ENCODE assay signal across 1 cellular context in the genomic region with DNA sequence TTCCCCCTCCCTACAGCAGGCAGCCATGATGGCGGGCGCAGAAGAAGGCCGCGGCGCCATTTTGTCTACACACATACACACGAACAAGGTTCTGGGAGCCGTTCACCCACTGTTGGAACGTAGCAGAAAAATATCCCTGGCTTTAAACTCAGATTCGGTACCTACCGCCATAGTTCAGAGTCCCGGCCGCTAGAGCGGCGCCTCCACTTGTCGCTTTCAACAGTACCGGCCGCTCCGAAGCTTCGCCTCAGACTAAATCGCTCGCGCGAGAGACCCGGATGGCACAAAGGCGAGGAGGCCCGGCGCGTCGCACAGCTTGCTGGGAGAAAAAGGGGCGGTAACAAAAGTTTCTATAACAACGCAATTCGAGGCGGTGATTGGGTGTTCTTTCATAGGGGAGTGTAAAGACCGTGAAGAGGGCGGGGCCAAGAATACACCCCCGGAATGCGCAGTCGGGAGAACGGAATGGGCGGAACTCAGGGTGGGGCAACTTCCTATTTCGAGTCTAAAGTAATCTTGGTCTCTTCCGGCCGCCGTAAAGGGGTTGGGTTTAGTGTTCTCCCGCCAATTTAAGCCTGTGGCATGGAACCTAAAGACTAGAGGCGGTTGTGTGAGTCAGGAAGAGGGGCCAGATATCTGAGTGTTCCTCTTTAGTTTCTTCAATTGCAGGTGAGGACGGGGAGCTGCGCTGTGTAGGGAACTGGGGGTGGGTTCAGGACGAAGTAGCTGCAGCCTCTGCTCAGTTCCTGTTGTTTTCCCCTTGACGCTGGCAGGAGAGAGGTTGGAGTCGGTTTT.
TF ChIP-seq lines count a peak whose summit lies in the region.

A gene with protein sequence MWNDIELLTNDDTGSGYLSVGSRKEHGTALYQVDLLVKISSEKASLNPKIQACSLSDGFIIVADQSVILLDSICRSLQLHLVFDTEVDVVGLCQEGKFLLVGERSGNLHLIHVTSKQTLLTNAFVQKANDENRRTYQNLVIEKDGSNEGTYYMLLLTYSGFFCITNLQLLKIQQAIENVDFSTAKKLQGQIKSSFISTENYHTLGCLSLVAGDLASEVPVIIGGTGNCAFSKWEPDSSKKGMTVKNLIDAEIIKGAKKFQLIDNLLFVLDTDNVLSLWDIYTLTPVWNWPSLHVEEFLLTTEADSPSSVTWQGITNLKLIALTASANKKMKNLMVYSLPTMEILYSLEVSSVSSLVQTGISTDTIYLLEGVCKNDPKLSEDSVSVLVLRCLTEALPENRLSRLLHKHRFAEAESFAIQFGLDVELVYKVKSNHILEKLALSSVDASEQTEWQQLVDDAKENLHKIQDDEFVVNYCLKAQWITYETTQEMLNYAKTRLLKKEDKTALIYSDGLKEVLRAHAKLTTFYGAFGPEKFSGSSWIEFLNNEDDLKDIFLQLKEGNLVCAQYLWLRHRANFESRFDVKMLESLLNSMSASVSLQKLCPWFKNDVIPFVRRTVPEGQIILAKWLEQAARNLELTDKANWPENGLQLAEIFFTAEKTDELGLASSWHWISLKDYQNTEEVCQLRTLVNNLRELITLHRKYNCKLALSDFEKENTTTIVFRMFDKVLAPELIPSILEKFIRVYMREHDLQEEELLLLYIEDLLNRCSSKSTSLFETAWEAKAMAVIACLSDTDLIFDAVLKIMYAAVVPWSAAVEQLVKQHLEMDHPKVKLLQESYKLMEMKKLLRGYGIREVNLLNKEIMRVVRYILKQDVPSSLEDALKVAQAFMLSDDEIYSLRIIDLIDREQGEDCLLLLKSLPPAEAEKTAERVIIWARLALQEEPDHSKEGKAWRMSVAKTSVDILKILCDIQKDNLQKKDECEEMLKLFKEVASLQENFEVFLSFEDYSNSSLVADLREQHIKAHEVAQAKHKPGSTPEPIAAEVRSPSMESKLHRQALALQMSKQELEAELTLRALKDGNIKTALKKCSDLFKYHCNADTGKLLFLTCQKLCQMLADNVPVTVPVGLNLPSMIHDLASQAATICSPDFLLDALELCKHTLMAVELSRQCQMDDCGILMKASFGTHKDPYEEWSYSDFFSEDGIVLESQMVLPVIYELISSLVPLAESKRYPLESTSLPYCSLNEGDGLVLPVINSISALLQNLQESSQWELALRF (N-terminal part only) (plus strand): TSS at position 567 of the 795 bp plus-strand sequence. CDS start 2,815 bp downstream, outside the sequence.
A gene with protein sequence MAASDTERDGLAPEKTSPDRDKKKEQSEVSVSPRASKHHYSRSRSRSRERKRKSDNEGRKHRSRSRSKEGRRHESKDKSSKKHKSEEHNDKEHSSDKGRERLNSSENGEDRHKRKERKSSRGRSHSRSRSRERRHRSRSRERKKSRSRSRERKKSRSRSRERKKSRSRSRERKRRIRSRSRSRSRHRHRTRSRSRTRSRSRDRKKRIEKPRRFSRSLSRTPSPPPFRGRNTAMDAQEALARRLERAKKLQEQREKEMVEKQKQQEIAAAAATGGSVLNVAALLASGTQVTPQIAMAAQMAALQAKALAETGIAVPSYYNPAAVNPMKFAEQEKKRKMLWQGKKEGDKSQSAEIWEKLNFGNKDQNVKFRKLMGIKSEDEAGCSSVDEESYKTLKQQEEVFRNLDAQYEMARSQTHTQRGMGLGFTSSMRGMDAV (minus strand): TSS at position 254 of the 795 bp plus-strand sequence. CDS start 83 bp downstream, at position 171.

TF ChIP-seq in K562, 482 proteins besides CTCF, POLR2A, EP300 and RAD21 (continued from another document and continues in another):
- TF ChIP-seq C11orf30 (IDR thresholded peaks at IDR 0.05; ENCODE audit: low read depth): peak; percentile 94
- TF ChIP-seq FIP1L1 (IDR thresholded peaks at IDR 0.05; ENCODE audit: low read depth, low read length, poor library complexity, severe bottlenecking): no peak
- no peak for TF ChIP-seq ZNF699 (CRISPR knock-in tag; IDR thresholded peaks at IDR 0.05; ENCODE audit: insufficient replicate concordance)
- TF ChIP-seq ZNF197 (CRISPR knock-in tag; IDR thresholded peaks at IDR 0.05; ENCODE audit: low read depth): 0 out of 2 replicates have a peak, but pooled peaks have one; percentile 53
- no peak for TF ChIP-seq NR3C1 (CRISPR knock-in tag; IDR thresholded peaks at IDR 0.05)
- peak; percentile 24 to 65; a peak in 2 of 4 replicates for TF ChIP-seq TBL1XR1 (IDR thresholded peaks at IDR 0.05; ENCODE audit: low read length in 2 of 2)
- no peak for TF ChIP-seq ZFP30 (CRISPR knock-in tag; IDR thresholded peaks at IDR 0.05; ENCODE audit: borderline replicate concordance)
- TF ChIP-seq KAT8 (IDR thresholded peaks at IDR 0.05; ENCODE audit: low read depth): peak; percentile 94
- TF ChIP-seq, protein P1, sequence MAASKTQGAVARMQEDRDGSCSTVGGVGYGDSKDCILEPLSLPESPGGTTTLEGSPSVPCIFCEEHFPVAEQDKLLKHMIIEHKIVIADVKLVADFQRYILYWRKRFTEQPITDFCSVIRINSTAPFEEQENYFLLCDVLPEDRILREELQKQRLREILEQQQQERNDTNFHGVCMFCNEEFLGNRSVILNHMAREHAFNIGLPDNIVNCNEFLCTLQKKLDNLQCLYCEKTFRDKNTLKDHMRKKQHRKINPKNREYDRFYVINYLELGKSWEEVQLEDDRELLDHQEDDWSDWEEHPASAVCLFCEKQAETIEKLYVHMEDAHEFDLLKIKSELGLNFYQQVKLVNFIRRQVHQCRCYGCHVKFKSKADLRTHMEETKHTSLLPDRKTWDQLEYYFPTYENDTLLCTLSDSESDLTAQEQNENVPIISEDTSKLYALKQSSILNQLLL (CRISPR knock-in tag; IDR thresholded peaks at IDR 0.05; ENCODE audit: borderline replicate concordance): no peak
- peak; percentile 98 for TF ChIP-seq POLR2H (tag; IDR thresholded peaks at IDR 0.05; ENCODE audit: low read depth)
- no peak for TF ChIP-seq HMG20A (CRISPR knock-in tag; conservative IDR thresholded peaks at IDR 0.05)
- no peak for TF ChIP-seq HNRNPL (IDR thresholded peaks at IDR 0.05; ENCODE audit: low read depth, low read length)
- TF ChIP-seq, protein P2, sequence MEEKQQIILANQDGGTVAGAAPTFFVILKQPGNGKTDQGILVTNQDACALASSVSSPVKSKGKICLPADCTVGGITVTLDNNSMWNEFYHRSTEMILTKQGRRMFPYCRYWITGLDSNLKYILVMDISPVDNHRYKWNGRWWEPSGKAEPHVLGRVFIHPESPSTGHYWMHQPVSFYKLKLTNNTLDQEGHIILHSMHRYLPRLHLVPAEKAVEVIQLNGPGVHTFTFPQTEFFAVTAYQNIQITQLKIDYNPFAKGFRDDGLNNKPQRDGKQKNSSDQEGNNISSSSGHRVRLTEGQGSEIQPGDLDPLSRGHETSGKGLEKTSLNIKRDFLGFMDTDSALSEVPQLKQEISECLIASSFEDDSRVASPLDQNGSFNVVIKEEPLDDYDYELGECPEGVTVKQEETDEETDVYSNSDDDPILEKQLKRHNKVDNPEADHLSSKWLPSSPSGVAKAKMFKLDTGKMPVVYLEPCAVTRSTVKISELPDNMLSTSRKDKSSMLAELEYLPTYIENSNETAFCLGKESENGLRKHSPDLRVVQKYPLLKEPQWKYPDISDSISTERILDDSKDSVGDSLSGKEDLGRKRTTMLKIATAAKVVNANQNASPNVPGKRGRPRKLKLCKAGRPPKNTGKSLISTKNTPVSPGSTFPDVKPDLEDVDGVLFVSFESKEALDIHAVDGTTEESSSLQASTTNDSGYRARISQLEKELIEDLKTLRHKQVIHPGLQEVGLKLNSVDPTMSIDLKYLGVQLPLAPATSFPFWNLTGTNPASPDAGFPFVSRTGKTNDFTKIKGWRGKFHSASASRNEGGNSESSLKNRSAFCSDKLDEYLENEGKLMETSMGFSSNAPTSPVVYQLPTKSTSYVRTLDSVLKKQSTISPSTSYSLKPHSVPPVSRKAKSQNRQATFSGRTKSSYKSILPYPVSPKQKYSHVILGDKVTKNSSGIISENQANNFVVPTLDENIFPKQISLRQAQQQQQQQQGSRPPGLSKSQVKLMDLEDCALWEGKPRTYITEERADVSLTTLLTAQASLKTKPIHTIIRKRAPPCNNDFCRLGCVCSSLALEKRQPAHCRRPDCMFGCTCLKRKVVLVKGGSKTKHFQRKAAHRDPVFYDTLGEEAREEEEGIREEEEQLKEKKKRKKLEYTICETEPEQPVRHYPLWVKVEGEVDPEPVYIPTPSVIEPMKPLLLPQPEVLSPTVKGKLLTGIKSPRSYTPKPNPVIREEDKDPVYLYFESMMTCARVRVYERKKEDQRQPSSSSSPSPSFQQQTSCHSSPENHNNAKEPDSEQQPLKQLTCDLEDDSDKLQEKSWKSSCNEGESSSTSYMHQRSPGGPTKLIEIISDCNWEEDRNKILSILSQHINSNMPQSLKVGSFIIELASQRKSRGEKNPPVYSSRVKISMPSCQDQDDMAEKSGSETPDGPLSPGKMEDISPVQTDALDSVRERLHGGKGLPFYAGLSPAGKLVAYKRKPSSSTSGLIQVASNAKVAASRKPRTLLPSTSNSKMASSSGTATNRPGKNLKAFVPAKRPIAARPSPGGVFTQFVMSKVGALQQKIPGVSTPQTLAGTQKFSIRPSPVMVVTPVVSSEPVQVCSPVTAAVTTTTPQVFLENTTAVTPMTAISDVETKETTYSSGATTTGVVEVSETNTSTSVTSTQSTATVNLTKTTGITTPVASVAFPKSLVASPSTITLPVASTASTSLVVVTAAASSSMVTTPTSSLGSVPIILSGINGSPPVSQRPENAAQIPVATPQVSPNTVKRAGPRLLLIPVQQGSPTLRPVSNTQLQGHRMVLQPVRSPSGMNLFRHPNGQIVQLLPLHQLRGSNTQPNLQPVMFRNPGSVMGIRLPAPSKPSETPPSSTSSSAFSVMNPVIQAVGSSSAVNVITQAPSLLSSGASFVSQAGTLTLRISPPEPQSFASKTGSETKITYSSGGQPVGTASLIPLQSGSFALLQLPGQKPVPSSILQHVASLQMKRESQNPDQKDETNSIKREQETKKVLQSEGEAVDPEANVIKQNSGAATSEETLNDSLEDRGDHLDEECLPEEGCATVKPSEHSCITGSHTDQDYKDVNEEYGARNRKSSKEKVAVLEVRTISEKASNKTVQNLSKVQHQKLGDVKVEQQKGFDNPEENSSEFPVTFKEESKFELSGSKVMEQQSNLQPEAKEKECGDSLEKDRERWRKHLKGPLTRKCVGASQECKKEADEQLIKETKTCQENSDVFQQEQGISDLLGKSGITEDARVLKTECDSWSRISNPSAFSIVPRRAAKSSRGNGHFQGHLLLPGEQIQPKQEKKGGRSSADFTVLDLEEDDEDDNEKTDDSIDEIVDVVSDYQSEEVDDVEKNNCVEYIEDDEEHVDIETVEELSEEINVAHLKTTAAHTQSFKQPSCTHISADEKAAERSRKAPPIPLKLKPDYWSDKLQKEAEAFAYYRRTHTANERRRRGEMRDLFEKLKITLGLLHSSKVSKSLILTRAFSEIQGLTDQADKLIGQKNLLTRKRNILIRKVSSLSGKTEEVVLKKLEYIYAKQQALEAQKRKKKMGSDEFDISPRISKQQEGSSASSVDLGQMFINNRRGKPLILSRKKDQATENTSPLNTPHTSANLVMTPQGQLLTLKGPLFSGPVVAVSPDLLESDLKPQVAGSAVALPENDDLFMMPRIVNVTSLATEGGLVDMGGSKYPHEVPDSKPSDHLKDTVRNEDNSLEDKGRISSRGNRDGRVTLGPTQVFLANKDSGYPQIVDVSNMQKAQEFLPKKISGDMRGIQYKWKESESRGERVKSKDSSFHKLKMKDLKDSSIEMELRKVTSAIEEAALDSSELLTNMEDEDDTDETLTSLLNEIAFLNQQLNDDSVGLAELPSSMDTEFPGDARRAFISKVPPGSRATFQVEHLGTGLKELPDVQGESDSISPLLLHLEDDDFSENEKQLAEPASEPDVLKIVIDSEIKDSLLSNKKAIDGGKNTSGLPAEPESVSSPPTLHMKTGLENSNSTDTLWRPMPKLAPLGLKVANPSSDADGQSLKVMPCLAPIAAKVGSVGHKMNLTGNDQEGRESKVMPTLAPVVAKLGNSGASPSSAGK (IDR thresholded peaks at IDR 0.05): peak; percentile 89
- no peak for TF ChIP-seq MCM5 (IDR thresholded peaks at IDR 0.05; ENCODE audit: low read depth)
- TF ChIP-seq CEBPG (CRISPR knock-in tag; IDR thresholded peaks at IDR 0.05): peak; percentile 24; the same call in 1 of the 2 replicates
- TF ChIP-seq CEBPG (tag; conservative IDR thresholded peaks at IDR 0.05 in 1 of 2, IDR thresholded peaks at IDR 0.05 in 1 of 2): peak; percentile 18 to 54; a peak in 2 of 4 replicates
- TF ChIP-seq NFIX (CRISPR knock-in tag; IDR thresholded peaks at IDR 0.05; ENCODE audit: low read depth): no peak
- no peak for TF ChIP-seq BCL6 (CRISPR knock-in tag; IDR thresholded peaks at IDR 0.05)
- no peak for TF ChIP-seq SNRNP70 (optimal IDR thresholded peaks at IDR 0.05; ENCODE audit: low read depth, low read length)
- TF ChIP-seq, protein P3, sequence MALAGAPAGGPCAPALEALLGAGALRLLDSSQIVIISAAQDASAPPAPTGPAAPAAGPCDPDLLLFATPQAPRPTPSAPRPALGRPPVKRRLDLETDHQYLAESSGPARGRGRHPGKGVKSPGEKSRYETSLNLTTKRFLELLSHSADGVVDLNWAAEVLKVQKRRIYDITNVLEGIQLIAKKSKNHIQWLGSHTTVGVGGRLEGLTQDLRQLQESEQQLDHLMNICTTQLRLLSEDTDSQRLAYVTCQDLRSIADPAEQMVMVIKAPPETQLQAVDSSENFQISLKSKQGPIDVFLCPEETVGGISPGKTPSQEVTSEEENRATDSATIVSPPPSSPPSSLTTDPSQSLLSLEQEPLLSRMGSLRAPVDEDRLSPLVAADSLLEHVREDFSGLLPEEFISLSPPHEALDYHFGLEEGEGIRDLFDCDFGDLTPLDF (CRISPR knock-in tag; IDR thresholded peaks at IDR 0.05): peak; percentile 99
- no peak for TF ChIP-seq EZH2 (IDR thresholded peaks at IDR 0.05; ENCODE audit: borderline replicate concordance, low read depth, low read length)
- no peak for TF ChIP-seq SAFB2 (IDR thresholded peaks at IDR 0.05; ENCODE audit: borderline replicate concordance, low read depth, low read length, severe bottlenecking)
- TF ChIP-seq POLR2B (IDR thresholded peaks at IDR 0.05; ENCODE audit: low read depth, partially characterized antibody): peak; percentile 96
- TF ChIP-seq RBM34 (IDR thresholded peaks at IDR 0.05; ENCODE audit: borderline replicate concordance, insufficient read depth, low read length): no peak
- TF ChIP-seq, protein P4, sequence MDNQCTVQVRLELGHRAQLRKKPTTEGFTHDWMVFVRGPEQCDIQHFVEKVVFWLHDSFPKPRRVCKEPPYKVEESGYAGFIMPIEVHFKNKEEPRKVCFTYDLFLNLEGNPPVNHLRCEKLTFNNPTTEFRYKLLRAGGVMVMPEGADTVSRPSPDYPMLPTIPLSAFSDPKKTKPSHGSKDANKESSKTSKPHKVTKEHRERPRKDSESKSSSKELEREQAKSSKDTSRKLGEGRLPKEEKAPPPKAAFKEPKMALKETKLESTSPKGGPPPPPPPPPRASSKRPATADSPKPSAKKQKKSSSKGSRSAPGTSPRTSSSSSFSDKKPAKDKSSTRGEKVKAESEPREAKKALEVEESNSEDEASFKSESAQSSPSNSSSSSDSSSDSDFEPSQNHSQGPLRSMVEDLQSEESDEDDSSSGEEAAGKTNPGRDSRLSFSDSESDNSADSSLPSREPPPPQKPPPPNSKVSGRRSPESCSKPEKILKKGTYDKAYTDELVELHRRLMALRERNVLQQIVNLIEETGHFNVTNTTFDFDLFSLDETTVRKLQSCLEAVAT (IDR thresholded peaks at IDR 0.05): peak; percentile 47 to 55; a peak in 1 of 4 replicates
- no peak for TF ChIP-seq SMARCE1 (IDR thresholded peaks at IDR 0.05)
- TF ChIP-seq SMAD1 (IDR thresholded peaks at IDR 0.05; ENCODE audit: low read depth, low read length, partially characterized antibody): peak; percentile 90
- TF ChIP-seq MAFG (tag; conservative IDR thresholded peaks at IDR 0.05): no peak
- no peak for TF ChIP-seq RBM14 (IDR thresholded peaks at IDR 0.05; ENCODE audit: borderline replicate concordance, insufficient read depth, low read depth, low read length)
- TF ChIP-seq ZBED1 (IDR thresholded peaks at IDR 0.05): no peak; the same call in 1 of the 2 replicates
- peak; percentile 47; the same call in 1 of the 2 replicates for TF ChIP-seq FOXJ2 (tag; IDR thresholded peaks at IDR 0.05)
